Comparison of ENCODE assay signal across 9 cellular contexts in genomic region chr1:229334269-229334668, GRCh38.
"Had no signal": no experiment of that assay in that cellular context is flagged by ENCODE, and none has a peak within 500 bp of the region (broad histone marks: within the 10 kb centered on the region; RNA-seq: fewer than 3 reads in every experiment).

No MANE protein-coding gene starts in this region.

- H3K27ac ChIP-seq: GM23248, HL-60, KMS-11 had no signal

- ATAC-seq: HCT116 had no signal

- H2AFZ ChIP-seq: GM23248 had no signal

- H3K4me2 ChIP-seq: KMS-11 had no signal

- H3K9me3 ChIP-seq: HAP-1 had no signal

- H3K9ac ChIP-seq: GM23248, KMS-11 had no signal

- H3K36me3 ChIP-seq: HAP-1 had no signal

- DNase-seq: GM23248, GOT3, H7, IMR-90, KBM-7 had no signal

- H3K4me3 ChIP-seq: GM23248, HAP-1 had no signal
